Comparison of ENCODE assay signal across 18 cellular contexts in the genomic region with DNA sequence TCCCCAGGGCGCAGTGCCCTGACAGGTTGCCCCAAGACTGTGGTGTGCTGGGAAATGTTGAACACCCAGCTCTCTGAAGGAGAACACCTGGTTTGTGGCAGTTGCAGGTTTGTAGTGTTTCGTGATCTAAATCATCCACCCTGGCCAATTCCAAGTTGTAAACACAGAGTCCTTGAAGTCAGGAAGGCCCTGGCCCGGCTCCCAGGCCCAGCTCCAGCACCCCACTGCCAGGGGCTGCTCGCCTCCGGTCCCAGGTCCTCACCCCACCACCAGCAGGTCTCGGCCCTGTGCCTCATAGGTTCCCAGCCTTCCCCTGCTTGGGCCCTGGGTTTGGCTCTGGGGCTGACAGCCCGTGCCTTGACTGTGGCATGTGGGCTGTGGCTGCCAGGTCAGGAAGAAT.
DNase-seq lines count a peak whose midpoint lies in the region; ATAC-seq, FAIRE-seq and TF ChIP-seq lines count a peak whose summit lies in the region.
"Had no signal": no experiment of that assay in that cellular context is flagged by ENCODE, and none has a peak within 500 bp of the region (broad histone marks: within the 10 kb centered on the region; RNA-seq: fewer than 3 reads in every experiment).

No MANE protein-coding gene starts in this region.

- 27% methylated on average over 7 of the region's 7 CpGs for WGBS in K562 (ENCODE audit: insufficient coverage, low coverage, missing lambda C conversion rate)
- WGBS in neuronal stem cell (ENCODE audit: extremely low coverage in 2 of 2, insufficient read length in 2 of 2, insufficient replicate concordance in 1 of 2), 2 donors, result no CpG with 5 or more reads among the region's 7 CpGs
- 82 to 92% methylated on average over 7 of the region's 7 CpGs for WGBS in sigmoid colon, 2 donors

- ATAC-seq in K562, result no peak

- H3K9me3 ChIP-seq in BLaER1 treated with 17β-estradiol and CSF1 and Interleukin-3, amounts not matched to agents 10 nM and 100 nM (replicated peaks in 1 of 11), result peaks cover 0 to 20% (median 13%) of the 10 kb centered on the region in 11 experiments; a peak in 14 of 22 replicates
- H3K9me3 ChIP-seq in K562 (replicated peaks; ENCODE audit: control insufficient read depth, insufficient read depth, low read depth, low read length) (no peaks in the 10 kb centered on the region; the same call in 1 of the 2 replicates), neuronal stem cell (replicated peaks in 1 of 2; ENCODE audit: control insufficient read depth in 2 of 2, insufficient read depth in 1 of 2, low read depth in 1 of 2, low read length in 2 of 2) (no peaks in the 10 kb centered on the region), uterus (no peaks in the 10 kb centered on the region), sigmoid colon (no peaks in the 10 kb centered on the region)
- H3K9me3 ChIP-seq: Caco-2 had no signal

- no peaks in the 10 kb centered on the region for H3K36me3 ChIP-seq in BLaER1 treated with 17β-estradiol and CSF1 and Interleukin-3, amounts not matched to agents 10 nM and 100 nM
- H3K36me3 ChIP-seq in K562 (ENCODE audit: control insufficient read depth, insufficient read depth, low read length), result no peaks in the 10 kb centered on the region
- no peaks in the 10 kb centered on the region for H3K36me3 ChIP-seq in neuronal stem cell (replicated peaks in 1 of 2; ENCODE audit: control insufficient read depth in 2 of 2, insufficient read depth in 2 of 2, low read length in 2 of 2)
- no peaks in the 10 kb centered on the region for H3K36me3 ChIP-seq in uterus
- H3K36me3 ChIP-seq in sigmoid colon, result no peaks in the 10 kb centered on the region

- H3K79me1 ChIP-seq in neuronal stem cell (ENCODE audit: low read depth, low read length), result no peaks in the 10 kb centered on the region

- no peaks in the 10 kb centered on the region for H3K9me3 Mint-ChIP-seq in activated CD4-positive, alpha-beta memory T cell treated with anti-CD3 and anti-CD28 coated beads for 36 hours
- H3K9me3 Mint-ChIP-seq: CD4-positive, alpha-beta T cell had no signal

- FAIRE-seq in K562 (lab: Jason Lieb, UNC), result no peak
- FAIRE-seq: D721Med, G401.6, GM12891, GM19239, H54 had no signal

- POLR2A ChIA-PET in K562 (lab: Yijun Ruan, JAX), result interaction anchor here (1.2 kb wide), 1 partner anchor 22 kb away, joined by 3 read pairs; no protein-coding TSS in a partner anchor
- POLR2A ChIA-PET in activated CD4-positive, alpha-beta memory T cell treated with anti-CD3 and anti-CD28 coated beads for 36 hours (lab: Charles Lee), result no interaction called here

- no peak overlapping the region for H3K27ac ChIP-seq in BLaER1 treated with 17β-estradiol and CSF1 and Interleukin-3, amounts not matched to agents 10 nM and 100 nM
- no peak overlapping the region for H3K27ac ChIP-seq in K562 (ENCODE audit: extremely low read depth, low read depth, low read length)
- no peak overlapping the region for H3K27ac ChIP-seq in neuronal stem cell (replicated peaks; ENCODE audit: low read length)
- H3K27ac ChIP-seq in uterus, result peak overlapping the region; percentile 10 to 66
- no peak overlapping the region for H3K27ac ChIP-seq in sigmoid colon
- H3K27ac ChIP-seq: C4-2B, GM23248 had no signal

- H3K4me2 ChIP-seq in BLaER1 treated with 17β-estradiol and CSF1 and Interleukin-3, amounts not matched to agents 10 nM and 100 nM, result peak overlapping the region in 7 of 11 experiments; percentile 40 to 74 (median 66); a peak in 9 of 22 replicates
- H3K4me2 ChIP-seq in K562 (ENCODE audit: insufficient read depth, low read length) (no peak overlapping the region), neuronal stem cell (ENCODE audit: insufficient read depth, low read length, poor library complexity, severe bottlenecking) (no peak overlapping the region)

- no peak overlapping the region for H2BK5ac ChIP-seq in neuronal stem cell (ENCODE audit: low read length)

- no peak overlapping the region for H3K27ac Mint-ChIP-seq in activated CD4-positive, alpha-beta memory T cell treated with anti-CD3 and anti-CD28 coated beads for 36 hours
- H3K27ac Mint-ChIP-seq: B cell; CD4-positive, alpha-beta T cell had no signal

- H2AK5ac ChIP-seq in neuronal stem cell (ENCODE audit: low read depth, low read length), result peak overlapping the region; percentile 33

- no peak overlapping the region for H3K9ac ChIP-seq in BLaER1 treated with 17β-estradiol and CSF1 and Interleukin-3, amounts not matched to agents 10 nM and 100 nM
- H3K9ac ChIP-seq in K562 (ENCODE audit: insufficient read depth in 1 of 2, low read depth in 2 of 2, low read length in 2 of 2) (no peak overlapping the region), neuronal stem cell (ENCODE audit: low read depth, low read length, poor library complexity) (no peak overlapping the region)
- H3K9ac ChIP-seq: GM23248 had no signal

- in situ Hi-C loops in K562 (cut with MboI), result no loop called here

- H3K18ac ChIP-seq in neuronal stem cell (ENCODE audit: low read length), result no peak overlapping the region

- no peak overlapping the region for H3K14ac ChIP-seq in neuronal stem cell (ENCODE audit: low read length)

- BruUV-seq in K562 (replicated peaks; lab: Mats Ljungman, UMichigan), result no TSS peak

- H3K4me3 ChIP-seq in BLaER1 treated with 17β-estradiol and CSF1 and Interleukin-3, amounts not matched to agents 10 nM and 100 nM, result no peak overlapping the region
- H3K4me3 ChIP-seq in K562 (no peak overlapping the region), neuronal stem cell (ENCODE audit: low read length in 2 of 2) (no peak overlapping the region), uterus (no peak overlapping the region), sigmoid colon (no peak overlapping the region)
- H3K4me3 ChIP-seq: GM23248 had no signal

- H3K27me3 Mint-ChIP-seq in activated CD4-positive, alpha-beta memory T cell treated with anti-CD3 and anti-CD28 coated beads for 36 hours, result peaks cover 1% of the 10 kb centered on the region
- H3K27me3 Mint-ChIP-seq: B cell; CD4-positive, alpha-beta T cell had no signal

- CTCF ChIA-PET in K562 (lab: Yijun Ruan, JAX; ENCODE audit: low intra/inter-chr PET ratio), result no interaction called here
- CTCF ChIA-PET in activated CD4-positive, alpha-beta memory T cell treated with anti-CD3 and anti-CD28 coated beads for 36 hours (lab: Charles Lee), result no interaction called here

- H4K20me1 ChIP-seq in BLaER1 treated with 17β-estradiol and CSF1 and Interleukin-3, amounts not matched to agents 10 nM and 100 nM, result no peaks in the 10 kb centered on the region
- H4K20me1 ChIP-seq in K562 (replicated peaks; ENCODE audit: control insufficient read depth, insufficient read depth, low read length), result no peaks in the 10 kb centered on the region

- peak overlapping the region; percentile 78 for H2BK15ac ChIP-seq in neuronal stem cell (ENCODE audit: low read length)

- H3K27me3 ChIP-seq in BLaER1 treated with 17β-estradiol and CSF1 and Interleukin-3, amounts not matched to agents 10 nM and 100 nM, result no peaks in the 10 kb centered on the region
- peaks cover 0 to 7% of the 10 kb centered on the region in 2 experiments; a peak in 2 of 5 replicates for H3K27me3 ChIP-seq in K562 (ENCODE audit: control insufficient read depth in 2 of 2, insufficient read depth in 2 of 2, low read length in 2 of 2)
- H3K27me3 ChIP-seq in neuronal stem cell (ENCODE audit: control insufficient read depth in 3 of 3, insufficient read depth in 3 of 3, low read depth in 1 of 3, low read length in 3 of 3), result no peaks in the 10 kb centered on the region
- H3K27me3 ChIP-seq in uterus, result no peaks in the 10 kb centered on the region
- no peaks in the 10 kb centered on the region for H3K27me3 ChIP-seq in sigmoid colon

- no peak for TF ChIP-seq CTCF in K562 (IDR thresholded peaks at IDR 0.05 in 2 of 3, conservative IDR thresholded peaks at IDR 0.05 in 1 of 3; ENCODE audit: insufficient read depth in 2 of 3, low read depth in 1 of 3, low read length in 3 of 3)
- TF ChIP-seq CTCF in uterus (IDR thresholded peaks at IDR 0.05), result no peak
- no peak for TF ChIP-seq CTCF in sigmoid colon (IDR thresholded peaks at IDR 0.05)

- no peak overlapping the region for H2BK12ac ChIP-seq in neuronal stem cell (ENCODE audit: low read length)

- TF ChIP-seq EP300 in K562 (IDR thresholded peaks at IDR 0.05; ENCODE audit: low read length), result no peak
- no peak for TF ChIP-seq EP300 in sigmoid colon (IDR thresholded peaks at IDR 0.05)

- H2AFZ ChIP-seq in K562 (ENCODE audit: low read depth, low read length) (0 out of 2 replicates have a peak overlapping the region, but pooled peaks have one; percentile 22), neuronal stem cell (ENCODE audit: low read length) (no peak overlapping the region)
- H2AFZ ChIP-seq: GM23248 had no signal

- no peak overlapping the region for H3K4me3 Mint-ChIP-seq in activated CD4-positive, alpha-beta memory T cell treated with anti-CD3 and anti-CD28 coated beads for 36 hours
- H3K4me3 Mint-ChIP-seq: B cell; CD4-positive, alpha-beta T cell had no signal

- no peak overlapping the region for H4K8ac ChIP-seq in neuronal stem cell (ENCODE audit: low read depth, low read length)

- no peaks in the 10 kb centered on the region for H3K36me3 Mint-ChIP-seq in activated CD4-positive, alpha-beta memory T cell treated with anti-CD3 and anti-CD28 coated beads for 36 hours

- H3K4me1 Mint-ChIP-seq in activated CD4-positive, alpha-beta memory T cell treated with anti-CD3 and anti-CD28 coated beads for 36 hours (ENCODE audit: low read depth), result peaks cover 2% of the 10 kb centered on the region

- TF ChIP-seq RAD21 in K562 (CRISPR knock-in tag; conservative IDR thresholded peaks at IDR 0.05 in 1 of 2, IDR thresholded peaks at IDR 0.05 in 1 of 2), result no peak

- peaks cover 28 to 77% (median 52%) of the 10 kb centered on the region in 10 experiments for H3K4me1 ChIP-seq in BLaER1 treated with 17β-estradiol and CSF1 and Interleukin-3, amounts not matched to agents 10 nM and 100 nM
- H3K4me1 ChIP-seq in K562 (replicated peaks in 1 of 2; ENCODE audit: control insufficient read depth in 2 of 2, insufficient read depth in 2 of 2, low read length in 2 of 2) (peaks cover 0 to 7% of the 10 kb centered on the region in 2 experiments; a peak in 2 of 5 replicates), neuronal stem cell (ENCODE audit: control insufficient read depth in 2 of 2, insufficient read depth in 1 of 2, low read depth in 1 of 2, low read length in 2 of 2) (no peaks in the 10 kb centered on the region), uterus (peaks cover 4 to 11% of the 10 kb centered on the region in 2 donors), sigmoid colon (peaks cover 0 to 8% (median 0%) of the 10 kb centered on the region in 4 donors)
- H3K4me1 ChIP-seq: Caco-2 had no signal

- DNase-seq in K562 (ENCODE audit: extremely low read depth in 1 of 4, low spot score in 3 of 4) (no peak), neuronal stem cell (ENCODE audit: low spot score) (no peak), uterus (peak in 1 of 2 donors; percentile 64), sigmoid colon (no peak)
- no peak for DNase-seq in activated CD4-positive, alpha-beta memory T cell treated with anti-CD3 and anti-CD28 coated beads for 36 hours
- DNase-seq in activated effector memory CD4-positive, alpha-beta T cell treated with Interleukin-2 at 50 U/mL for 16 hours, result no peak
- DNase-seq: Caco-2; CD4-positive, alpha-beta T cell; GM23248; HCEC 1CT had no signal

- H3K4ac ChIP-seq in neuronal stem cell (ENCODE audit: low read length), result no peak overlapping the region

- no peak overlapping the region for H4K91ac ChIP-seq in neuronal stem cell (ENCODE audit: low read depth, low read length, poor library complexity)

- intact Hi-C loops in K562 (cut with micrococcal nuclease), result no loop called here
- intact Hi-C loops in uterus (cut with DNase I; ENCODE audit: low total_unique reads), result no loop called here
- intact Hi-C loops in activated CD4-positive, alpha-beta memory T cell treated with anti-CD3 and anti-CD28 coated beads for 36 hours (cut with micrococcal nuclease), result no loop called here
- intact Hi-C loops in sigmoid colon (cut with DNase I), result no loop called here

- no peaks in the 10 kb centered on the region for H3K79me2 ChIP-seq in K562 (ENCODE audit: control insufficient read depth, insufficient read depth, low read length)

- H3K23ac ChIP-seq in neuronal stem cell (ENCODE audit: low read depth, low read length, poor library complexity), result no peak overlapping the region

- H2BK120ac ChIP-seq in neuronal stem cell (ENCODE audit: low read depth, low read length), result no peak overlapping the region

- no peaks in the 10 kb centered on the region for H3K9me1 ChIP-seq in K562 (ENCODE audit: control insufficient read depth, insufficient read depth, low read length)

- TF ChIP-seq POLR2A in K562 (conservative IDR thresholded peaks at IDR 0.05) (no peak), uterus (IDR thresholded peaks at IDR 0.05) (no peak), sigmoid colon (IDR thresholded peaks at IDR 0.05) (no peak)

Comparison
In these comparisons a context has a peak if more than half of its experiments do, and no peak if none do; other contexts are left out.
1. H3K27ac ChIP-seq: peak in uterus (2 of 2); none in BLaER1 treated with 17β-estradiol and CSF1 and Interleukin-3, amounts not matched to agents 10 nM and 100 nM (0 of 11), K562 (single experiment), neuronal stem cell (single experiment) and sigmoid colon (0 of 4).
2. H3K4me2 ChIP-seq: peak in BLaER1 treated with 17β-estradiol and CSF1 and Interleukin-3, amounts not matched to agents 10 nM and 100 nM (7 of 11); none in K562 (single experiment) and neuronal stem cell (single experiment).